Comparison of ENCODE assay signal across 18 cellular contexts in the genomic region with DNA sequence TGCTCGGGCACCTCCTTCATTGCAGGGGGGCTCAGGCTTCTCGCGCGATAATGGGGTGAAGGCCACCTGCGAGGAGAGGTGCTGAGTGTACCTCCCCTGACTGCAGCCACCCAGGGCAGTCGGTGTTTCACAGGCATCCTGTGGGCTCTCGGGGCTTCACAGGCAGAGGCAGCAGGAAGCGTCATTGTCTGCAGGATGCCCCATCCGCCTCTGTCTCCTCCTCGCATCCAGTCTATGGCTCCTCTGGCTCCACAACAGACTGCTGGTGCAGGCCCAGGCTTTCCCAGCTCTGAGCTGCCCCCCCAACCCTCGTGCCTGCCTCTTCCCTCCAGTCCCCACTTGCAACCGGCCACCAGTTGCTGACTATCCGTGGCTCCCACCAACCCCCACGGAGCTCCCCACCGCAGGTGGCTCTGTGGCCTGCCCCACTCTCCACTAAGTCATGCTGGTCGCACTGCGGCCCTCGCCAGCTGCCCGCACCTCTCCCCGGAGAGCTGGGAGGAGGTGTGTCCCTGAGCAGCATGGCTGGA. TPM values are rescaled to one million over a fixed set of nuclear protein-coding genes. Genes with fewer than 3 reads are reported as not detected.
A peak's percentile ranks its signal among the peaks of the same experiment; 100 is the strongest.
DNase-seq lines count a peak whose midpoint lies in the region; ATAC-seq and TF ChIP-seq lines count a peak whose summit lies in the region.
"Had no signal": no experiment of that assay in that cellular context is flagged by ENCODE, and none has a peak within 500 bp of the region (broad histone marks: within the 10 kb centered on the region; RNA-seq: fewer than 3 reads in every experiment).

No MANE protein-coding gene starts in this region.

- peak overlapping the region; percentile 54 for H3K27ac ChIP-seq in angular gyrus (ENCODE audit: low read depth, low read length)
- no peak overlapping the region for H3K27ac ChIP-seq in left lung
- no peak overlapping the region for H3K27ac ChIP-seq in tibial artery

- H3K27me3 Mint-ChIP-seq in activated T-cell treated with anti-CD3 and anti-CD28 coated beads, Interleukin-2, amount 50 U/mL, for 72 hours (ENCODE audit: low read depth), result peaks cover 26% of the 10 kb centered on the region

- no peak for TF ChIP-seq CTCF in left lung (IDR thresholded peaks at IDR 0.05)
- no peak for TF ChIP-seq CTCF in tibial artery (IDR thresholded peaks at IDR 0.05)

- no peaks in the 10 kb centered on the region for H3K36me3 Mint-ChIP-seq in activated T-cell treated with anti-CD3 and anti-CD28 coated beads, Interleukin-2, amount 50 U/mL, for 72 hours (ENCODE audit: insufficient read depth in 2 of 2)
- H3K36me3 Mint-ChIP-seq: activated naive CD8-positive, alpha-beta T cell treated with anti-CD3 and anti-CD28 coated beads for 36 hours; stimulated activated effector memory CD8-positive, alpha-beta T cell treated with anti-CD3 and anti-CD28 coated beads, Interleukin-12 subunit alpha, Interleukin-12 subunit beta, amount 100 ng/mL, for 72 hours had no signal

- H3K27me3 ChIP-seq in left lung, result peaks cover 7 to 17% of the 10 kb centered on the region in 2 donors
- H3K27me3 ChIP-seq in tibial artery, result peaks cover 0 to 12% of the 10 kb centered on the region in 2 donors

- no peaks in the 10 kb centered on the region for H3K4me1 Mint-ChIP-seq in activated T-cell treated with anti-CD3 and anti-CD28 coated beads, Interleukin-2, amount 50 U/mL, for 72 hours (ENCODE audit: low read depth)
- H3K4me1 Mint-ChIP-seq: activated naive CD8-positive, alpha-beta T cell treated with anti-CD3 and anti-CD28 coated beads for 36 hours; stimulated activated effector memory CD8-positive, alpha-beta T cell treated with anti-CD3 and anti-CD28 coated beads, Interleukin-12 subunit alpha, Interleukin-12 subunit beta, amount 100 ng/mL, for 72 hours had no signal

- H3K27ac Mint-ChIP-seq in activated T-cell treated with anti-CD3 and anti-CD28 coated beads, Interleukin-2, amount 50 U/mL, for 72 hours, result no peak overlapping the region
- H3K27ac Mint-ChIP-seq: activated CD8-positive, alpha-beta T cell treated with anti-CD3 and anti-CD28 coated beads for 36 hours; activated naive CD8-positive, alpha-beta T cell treated with anti-CD3 and anti-CD28 coated beads for 36 hours had no signal

- peak; percentile 12 for DNase-seq in activated T-cell treated with anti-CD3 and anti-CD28 coated beads, Interleukin-2, amount 50 U/mL, for 1 hour
- DNase-seq in activated T-cell treated with anti-CD3 and anti-CD28 coated beads, Interleukin-2, amount 50 U/mL, for 72 hours, result no peak
- peak; percentile 27 to 76 for DNase-seq in left lung
- DNase-seq in tibial artery, result peak; percentile 3 to 45
- DNase-seq in MV-4-11 (lab: John Stamatoyannopoulos, UW), result no peak
- no peak for DNase-seq in stimulated activated CD4-positive, alpha-beta T cell treated with anti-CD3 and anti-CD28 coated beads, Interleukin-2, amount 100 ng/mL, for 48 hours
- DNase-seq: activated CD8-positive, alpha-beta T cell treated with anti-CD3 and anti-CD28 coated beads for 36 hours; activated naive CD8-positive, alpha-beta T cell treated with anti-CD3 and anti-CD28 coated beads for 36 hours; GF-D8; kidney glomerular epithelial cell; NCI-H2171; NK-92 treated with Interleukin-12 subunit alpha and Interleukin-12 subunit beta, amount 100 ng/mL, for 24 hours; SHP77 treated with DMSO at 0.1 percent for 48 hours; stimulated activated CD4-positive, alpha-beta T cell treated with anti-CD3 and anti-CD28 coated beads, Interleukin-4, amount 100 ng/mL, for 4 hours; T1000 had no signal

- no peak for ATAC-seq in activated T-cell treated with anti-CD3 and anti-CD28 coated beads, Interleukin-2, amount 50 U/mL, for 72 hours (replicated peaks in 1 of 2)
- ATAC-seq in left lung, result no peak
- ATAC-seq in GM18517 (IDR thresholded peaks at IDR 0.05; ENCODE audit: unreplicated experiment), result no peak
- ATAC-seq: activated CD8-positive, alpha-beta T cell treated with anti-CD3 and anti-CD28 coated beads for 36 hours; stimulated activated effector memory CD8-positive, alpha-beta T cell treated with anti-CD3 and anti-CD28 coated beads, Interleukin-12 subunit alpha, Interleukin-12 subunit beta, amount 100 ng/mL, for 72 hours had no signal

- intact Hi-C loops in left lung (cut with DNase I), result no loop called here
- intact Hi-C loops in tibial artery (cut with DNase I; ENCODE audit: low total_unique reads), result no loop called here

- H3K9me3 ChIP-seq in left lung (no peaks in the 10 kb centered on the region), tibial artery (no peaks in the 10 kb centered on the region)

- H3K36me3 ChIP-seq in left lung, result no peaks in the 10 kb centered on the region
- H3K36me3 ChIP-seq in tibial artery, result no peaks in the 10 kb centered on the region

- H3K9me3 Mint-ChIP-seq in activated T-cell treated with anti-CD3 and anti-CD28 coated beads, Interleukin-2, amount 50 U/mL, for 72 hours, result no peaks in the 10 kb centered on the region
- H3K9me3 Mint-ChIP-seq: activated CD8-positive, alpha-beta T cell treated with anti-CD3 and anti-CD28 coated beads for 36 hours; activated naive CD8-positive, alpha-beta T cell treated with anti-CD3 and anti-CD28 coated beads for 36 hours; stimulated activated effector memory CD8-positive, alpha-beta T cell treated with anti-CD3 and anti-CD28 coated beads, Interleukin-12 subunit alpha, Interleukin-12 subunit beta, amount 100 ng/mL, for 72 hours had no signal

- H3K4me3 ChIP-seq in left lung, result no peak overlapping the region
- no peak overlapping the region for H3K4me3 ChIP-seq in tibial artery

- H3K4me1 ChIP-seq in left lung (peaks cover 0 to 3% of the 10 kb centered on the region in 2 donors), tibial artery (no peaks in the 10 kb centered on the region)

- no peak overlapping the region for H3K4me3 Mint-ChIP-seq in activated T-cell treated with anti-CD3 and anti-CD28 coated beads, Interleukin-2, amount 50 U/mL, for 72 hours
- H3K4me3 Mint-ChIP-seq: activated CD8-positive, alpha-beta T cell treated with anti-CD3 and anti-CD28 coated beads for 36 hours; activated naive CD8-positive, alpha-beta T cell treated with anti-CD3 and anti-CD28 coated beads for 36 hours; stimulated activated effector memory CD8-positive, alpha-beta T cell treated with anti-CD3 and anti-CD28 coated beads, Interleukin-12 subunit alpha, Interleukin-12 subunit beta, amount 100 ng/mL, for 72 hours had no signal

RNA-seq across cellular contexts. Expression of a gene that starts 36.5 kb away (rescaled TPM):
- total RNA-seq in activated T-cell treated with anti-CD3 and anti-CD28 coated beads, Interleukin-2, amount 50 U/mL, for 72 hours, result 1 to 10 TPM in 1 of 2 donors, under 1 TPM in 1; 0.86 to 1.4 TPM
- total RNA-seq in left lung, result under 1 TPM; 0.17 to 0.18 TPM

Comparison
In these comparisons a context has a peak if more than half of its experiments do, and no peak if none do; other contexts are left out.
1. DNase-seq: peak in activated T-cell treated with anti-CD3 and anti-CD28 coated beads, Interleukin-2, amount 50 U/mL, for 1 hour (single experiment), left lung (2 of 2) and tibial artery (2 of 2); none in activated T-cell treated with anti-CD3 and anti-CD28 coated beads, Interleukin-2, amount 50 U/mL, for 72 hours (0 of 2), MV-4-11 (single experiment) and stimulated activated CD4-positive, alpha-beta T cell treated with anti-CD3 and anti-CD28 coated beads, Interleukin-2, amount 100 ng/mL, for 48 hours (0 of 2).